8 cellular contexts compared by ENCODE assay signal in the genomic region with DNA sequence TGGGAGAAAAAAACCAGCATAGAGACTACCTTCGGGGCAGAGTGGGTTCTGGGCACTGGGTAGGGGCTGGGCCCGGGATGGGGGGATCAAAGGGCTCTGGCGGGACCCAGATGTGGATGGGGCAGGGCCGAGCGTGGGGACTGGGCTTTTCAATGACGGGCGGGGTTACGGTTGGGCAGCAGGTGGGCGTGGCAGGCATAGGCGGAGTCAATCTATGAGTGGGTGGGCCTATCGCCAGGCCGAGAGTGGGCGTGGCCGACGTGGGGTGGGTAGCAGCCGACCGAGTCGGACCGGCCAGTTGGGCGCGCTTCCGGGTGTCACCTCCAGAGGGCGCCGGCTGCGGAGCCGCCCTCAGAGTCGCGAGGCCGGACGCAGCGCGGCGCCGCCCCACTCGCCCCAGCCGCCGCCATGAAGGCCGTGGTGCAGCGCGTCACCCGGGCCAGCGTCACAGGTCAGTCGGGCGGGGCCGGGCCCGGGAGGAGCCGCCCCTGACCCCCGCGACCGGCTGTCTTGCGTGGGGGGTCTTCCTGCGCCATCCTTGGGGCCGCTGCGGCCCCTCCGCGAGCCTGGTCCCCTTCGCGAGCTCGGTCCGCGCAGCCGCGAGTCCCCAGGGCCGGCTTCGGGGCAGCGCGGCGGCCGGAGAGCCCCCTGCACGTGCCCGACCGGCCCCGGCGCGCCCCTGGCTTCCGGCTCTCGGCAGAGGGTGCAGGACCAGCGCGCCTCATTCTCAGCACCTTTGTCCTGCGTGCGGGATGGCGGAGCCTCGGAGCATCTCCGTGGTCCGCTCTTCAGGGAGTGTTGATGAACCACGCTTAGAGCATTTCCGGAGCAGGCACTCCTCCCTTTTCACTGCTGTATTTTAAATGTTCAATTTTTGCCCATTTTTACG. TPM values are rescaled to one million over a fixed set of nuclear protein-coding genes. Genes with fewer than 3 reads are reported as not detected.
DNase-seq lines count a peak whose midpoint lies in the region; ATAC-seq and TF ChIP-seq lines count a peak whose summit lies in the region.

A gene with protein sequence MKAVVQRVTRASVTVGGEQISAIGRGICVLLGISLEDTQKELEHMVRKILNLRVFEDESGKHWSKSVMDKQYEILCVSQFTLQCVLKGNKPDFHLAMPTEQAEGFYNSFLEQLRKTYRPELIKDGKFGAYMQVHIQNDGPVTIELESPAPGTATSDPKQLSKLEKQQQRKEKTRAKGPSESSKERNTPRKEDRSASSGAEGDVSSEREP (plus strand): TSS at position 390 of the 889 bp plus-strand sequence. CDS start 19 bp downstream, at position 409.

- H3K27ac ChIP-seq in endodermal cell (ENCODE audit: low read depth, low read length), result peak within 1 kb of the TSS; percentile 86

- TF ChIP-seq CTCF in endodermal cell (conservative IDR thresholded peaks at IDR 0.05) (peak; percentile 92), mesothelial cell of epicardium (IDR thresholded peaks at IDR 0.05; ENCODE audit: unreplicated experiment) (peak; percentile 79)

- WGBS in endodermal cell (ENCODE audit: insufficient coverage in 1 of 2, insufficient read length in 1 of 2), 2 experiments, result 0 to 2% methylated on average over 47 to 88 of the region's 88 CpGs

- H3K36me3 ChIP-seq in endodermal cell (ENCODE audit: control insufficient read depth, insufficient read depth, low read length), result no peaks in the 10 kb centered on the region

- ATAC-seq in GM21367 (IDR thresholded peaks at IDR 0.05; ENCODE audit: unreplicated experiment), result peak; percentile 91

- H3K36me3 Mint-ChIP-seq in endodermal cell (ENCODE audit: low read depth) (no peaks in the 10 kb centered on the region), mesothelial cell of epicardium (no peaks in the 10 kb centered on the region)

- H3K4me1 Mint-ChIP-seq in endodermal cell (peaks cover 9% of the 10 kb centered on the region), mesothelial cell of epicardium (peaks cover 11% of the 10 kb centered on the region)

- H3K9me3 Mint-ChIP-seq in endodermal cell (no peaks in the 10 kb centered on the region), mesothelial cell of epicardium (no peaks in the 10 kb centered on the region)

- H3K27ac Mint-ChIP-seq in endodermal cell (peak within 1 kb of the TSS; percentile 78), mesothelial cell of epicardium (peak within 1 kb of the TSS; percentile 13)

- peak within 1 kb of the TSS; percentile 51 for H3K9ac ChIP-seq in endodermal cell (ENCODE audit: extremely low read depth, low read length, poor library complexity, severe bottlenecking)

- no peaks in the 10 kb centered on the region for H3K27me3 ChIP-seq in endodermal cell (ENCODE audit: control insufficient read depth, insufficient read depth, low read length, poor library complexity, severe bottlenecking)

- H3K27me3 Mint-ChIP-seq in endodermal cell (ENCODE audit: insufficient read depth) (no peaks in the 10 kb centered on the region), mesothelial cell of epicardium (ENCODE audit: low read depth) (peaks cover 5% of the 10 kb centered on the region)

- peak within 1 kb of the TSS; percentile 95 for H3K4me3 ChIP-seq in endodermal cell (ENCODE audit: low read length)

- DNase-seq in D341Med (ENCODE audit: low spot score) (peak; percentile 97), HT1080 (ENCODE audit: low read depth) (peak; percentile 89), NOMO-1 treated with dmso at 0.1 percent for 144 hours (lab: John Stamatoyannopoulos, UW; ENCODE audit: unreplicated experiment) (peak; percentile 74), endodermal cell (peak; percentile 98), mesothelial cell of epicardium (ENCODE audit: low spot score in 2 of 2, unreplicated experiment in 2 of 2) (peak; percentile 58 to 82)
- peak; percentile 32 for DNase-seq in activated CD8-positive, alpha-beta memory T cell treated with anti-CD3 and anti-CD28 coated beads, Interleukin-2, amount 50 U/mL, for 1 hour (ENCODE audit: extremely low read depth)
- DNase-seq in stimulated activated CD8-positive, alpha-beta memory T cell treated with anti-CD3 and anti-CD28 coated beads, Interleukin-15, amount 100 ng/mL, for 4 hours (ENCODE audit: low read depth in 2 of 2), result peak; percentile 66 to 67

- H3K4me1 ChIP-seq in endodermal cell (ENCODE audit: control insufficient read depth, insufficient read depth, low read length), result no peaks in the 10 kb centered on the region

- H3K4me3 Mint-ChIP-seq in endodermal cell, result peak within 1 kb of the TSS; percentile 74
- H3K4me3 Mint-ChIP-seq in mesothelial cell of epicardium, result peak within 1 kb of the TSS; percentile 82

- H3K9me3 ChIP-seq in endodermal cell (ENCODE audit: control insufficient read depth, low read length), result no peaks in the 10 kb centered on the region

RNA-seq across cellular contexts. Expression of the gene that starts here (rescaled TPM):
- total RNA-seq in HT1080 (2014; rRNA removed; shearing (Covaris generic)), result 115 and 120 TPM in 2 replicates
- 94.6 and 111 TPM in 2 replicates for polyA plus RNA-seq in HT1080 (2015; cell fraction: cytosol; rRNA removed)
- polyA plus RNA-seq in HT1080 (2015; cell fraction: nucleus; rRNA removed), result 36.2 and 38.8 TPM in 2 replicates
- total RNA-seq in endodermal cell, result 10 to 100 TPM; 34.2 to 44.0 TPM
- 64.2 TPM for polyA plus RNA-seq in endodermal cell (2013, experiment 1 of 2)
- 62.1 TPM for polyA plus RNA-seq in endodermal cell (2013, experiment 2 of 2)
- 22.2 to 25.7 TPM (median 23.7 TPM) in 3 replicates for total RNA-seq in mesothelial cell of epicardium

Comparison
In these comparisons a context has a peak if more than half of its experiments do, and no peak if none do; other contexts are left out.
1. Peak in every context shown above with its lines: DNase-seq, ATAC-seq, H3K4me3 ChIP-seq and H3K27ac ChIP-seq.
2. DNase-seq: peak in every context shown above with its lines; median percentile 98 in endodermal cell; 97 in D341Med; 89 in HT1080; 74 in NOMO-1 treated with dmso at 0.1 percent for 144 hours; 70 in mesothelial cell of epicardium; 66 in stimulated activated CD8-positive, alpha-beta memory T cell treated with anti-CD3 and anti-CD28 coated beads, Interleukin-15, amount 100 ng/mL, for 4 hours; 32 in activated CD8-positive, alpha-beta memory T cell treated with anti-CD3 and anti-CD28 coated beads, Interleukin-2, amount 50 U/mL, for 1 hour.